7 cellular contexts compared by ENCODE assay signal in genomic region chr15:60392601-60392985, GRCh38. TPM values are rescaled to one million over a fixed set of nuclear protein-coding genes. Genes with fewer than 3 reads are reported as not detected.
DNase-seq lines count a peak whose midpoint lies in the region; ATAC-seq and TF ChIP-seq lines count a peak whose summit lies in the region.

No MANE protein-coding gene starts in this region.

- H3K4me2 ChIP-seq in parathyroid adenoma (ENCODE audit: low read length), result no peak overlapping the region

- H3K9ac ChIP-seq in parathyroid adenoma, result no peak overlapping the region

- no peak overlapping the region for H2AFZ ChIP-seq in parathyroid adenoma

- no peak for TF ChIP-seq CTCF in GM12865 (IDR thresholded peaks at IDR 0.05; ENCODE audit: insufficient read depth, low read depth, low read length, missing control alignments)
- no peak for TF ChIP-seq CTCF in parathyroid adenoma (IDR thresholded peaks at IDR 0.05)

- H3K27ac ChIP-seq in SJCRH30 (peak overlapping the region; percentile 82), parathyroid adenoma (peak overlapping the region; percentile 53)
- peak overlapping the region; percentile 47 for H3K27ac ChIP-seq in effector memory CD4-positive, alpha-beta T cell (ENCODE audit: insufficient read depth, low read length, poor library complexity, severe bottlenecking)

- ATAC-seq in GM19467 (IDR thresholded peaks at IDR 0.05; ENCODE audit: unreplicated experiment), result no peak

- DNase-seq in GM12865 (ENCODE audit: low read depth) (peak; percentile 54), SJCRH30 (peak; percentile 48 to 66), NCI-H526 (lab: John Stamatoyannopoulos, UW) (no peak), NCI-H524 (lab: John Stamatoyannopoulos, UW) (no peak)
- peak in 1 of 3 donors; percentile 15 for DNase-seq in effector memory CD4-positive, alpha-beta T cell

- peaks cover 19% of the 10 kb centered on the region; the same call in 1 of the 2 replicates for H3K36me3 ChIP-seq in SJCRH30
- no peaks in the 10 kb centered on the region for H3K36me3 ChIP-seq in effector memory CD4-positive, alpha-beta T cell (ENCODE audit: control insufficient read depth, insufficient read depth, low read length)
- no peaks in the 10 kb centered on the region for H3K36me3 ChIP-seq in parathyroid adenoma (ENCODE audit: control insufficient read depth, insufficient read depth, low read length)

- H3K27me3 ChIP-seq in SJCRH30, result no peaks in the 10 kb centered on the region
- H3K27me3 ChIP-seq in effector memory CD4-positive, alpha-beta T cell (replicated peaks; ENCODE audit: control insufficient read depth, insufficient read depth, low read length, poor library complexity, severe bottlenecking), result no peaks in the 10 kb centered on the region
- no peaks in the 10 kb centered on the region for H3K27me3 ChIP-seq in parathyroid adenoma (ENCODE audit: control insufficient read depth, insufficient read depth, low read length)

- peaks cover 63% of the 10 kb centered on the region for H3K4me1 ChIP-seq in SJCRH30
- peaks cover 62% of the 10 kb centered on the region for H3K4me1 ChIP-seq in effector memory CD4-positive, alpha-beta T cell (ENCODE audit: control insufficient read depth, insufficient read depth, low read length, poor library complexity, severe bottlenecking)
- peaks cover 13% of the 10 kb centered on the region for H3K4me1 ChIP-seq in parathyroid adenoma

- H3K4me3 ChIP-seq in GM12865 (ENCODE audit: low read depth, low read length), result no peak overlapping the region
- no peak overlapping the region for H3K4me3 ChIP-seq in SJCRH30
- H3K4me3 ChIP-seq in effector memory CD4-positive, alpha-beta T cell (ENCODE audit: insufficient read depth, low read depth, low read length, poor library complexity, severe bottlenecking), result no peak overlapping the region
- no peak overlapping the region for H3K4me3 ChIP-seq in parathyroid adenoma (ENCODE audit: low read depth, low read length)

- H3K9me3 ChIP-seq in SJCRH30 (replicated peaks) (no peaks in the 10 kb centered on the region), parathyroid adenoma (ENCODE audit: control insufficient read depth, low read length) (no peaks in the 10 kb centered on the region)
- H3K9me3 ChIP-seq in effector memory CD4-positive, alpha-beta T cell (ENCODE audit: control insufficient read depth, low read length), result no peaks in the 10 kb centered on the region

- H3K79me2 ChIP-seq in parathyroid adenoma, result peaks cover 9% of the 10 kb centered on the region

RNA-seq across cellular contexts. Expression of gene ANXA2, which starts 5.2 kb away (rescaled TPM):
- 236 and 243 TPM in 2 replicates for total RNA-seq in SJCRH30 (2014; rRNA removed; shearing (Covaris generic))

Comparison
In these comparisons a context has a peak if more than half of its experiments do, and no peak if none do; other contexts are left out.
1. DNase-seq: peak in GM12865 (single experiment) and SJCRH30 (2 of 2); none in NCI-H526 (0 of 2) and NCI-H524 (0 of 2).
2. Peak in every context shown above with its lines, with median percentiles within 50 percentile points of each other: H3K27ac ChIP-seq.